Comparison of ENCODE assay signal across 7 cellular contexts in genomic region chr9:43139878-43140608, GRCh38.
DNase-seq lines count a peak whose midpoint lies in the region; TF ChIP-seq lines count a peak whose summit lies in the region.
"Not testable (repeated sequence)": the region's sequence is repeated elsewhere in the genome, so short reads cannot be mapped to it uniquely, and the experiment has no call there.

No MANE protein-coding gene starts in this region.

- not testable (repeated sequence) for H3K27me3 Mint-ChIP-seq in HFFc6 (ENCODE audit: insufficient read depth); activated naive CD4-positive, alpha-beta T cell treated with anti-CD3 and anti-CD28 coated beads, Interleukin-2, amount 50 U/mL, for 24 hours; glutamatergic neuron (ENCODE audit: unreplicated experiment); nephron (ENCODE audit: low read depth)

- not testable (repeated sequence) for H3K9me3 Mint-ChIP-seq in HFFc6; activated naive CD4-positive, alpha-beta T cell treated with anti-CD3 and anti-CD28 coated beads, Interleukin-2, amount 50 U/mL, for 24 hours; glutamatergic neuron (ENCODE audit: unreplicated experiment); nephron

- H3K4me3 Mint-ChIP-seq in HFFc6, result peak overlapping the region; percentile 83
- H3K4me3 Mint-ChIP-seq in activated naive CD4-positive, alpha-beta T cell treated with anti-CD3 and anti-CD28 coated beads, Interleukin-2, amount 50 U/mL, for 24 hours; glutamatergic neuron (ENCODE audit: unreplicated experiment); nephron: not testable (repeated sequence)

- peaks cover 30% of the 10 kb centered on the region for H3K4me1 Mint-ChIP-seq in HFFc6 (ENCODE audit: low read depth)
- not testable (repeated sequence) for H3K4me1 Mint-ChIP-seq in activated naive CD4-positive, alpha-beta T cell treated with anti-CD3 and anti-CD28 coated beads, Interleukin-2, amount 50 U/mL, for 24 hours; glutamatergic neuron (ENCODE audit: low read depth, unreplicated experiment); nephron

- CTCF ChIA-PET in RWPE1 (lab: Yijun Ruan, JAX), result not testable (repeated sequence)

- not testable (repeated sequence) for TF ChIP-seq CTCF in HFFc6 (IDR thresholded peaks at IDR 0.05); RWPE1 (conservative IDR thresholded peaks at IDR 0.05; ENCODE audit: low read depth); glutamatergic neuron (IDR thresholded peaks at IDR 0.05; ENCODE audit: partially characterized antibody, unreplicated experiment); nephron (IDR thresholded peaks at IDR 0.05; ENCODE audit: unreplicated experiment in 3 of 3)

- not testable (repeated sequence) for H3K36me3 Mint-ChIP-seq in HFFc6 (ENCODE audit: low read depth); activated naive CD4-positive, alpha-beta T cell treated with anti-CD3 and anti-CD28 coated beads, Interleukin-2, amount 50 U/mL, for 24 hours; glutamatergic neuron (ENCODE audit: unreplicated experiment); nephron (ENCODE audit: low read depth)

- peak; percentile 41 for DNase-seq in Caki2 (ENCODE audit: low read depth)
- DNase-seq in HFFc6, result peak; percentile 45
- not testable (repeated sequence) for DNase-seq in RWPE1 (ENCODE audit: low spot score); glutamatergic neuron
- peak; percentile 70 to 86 for DNase-seq in dermis microvascular lymphatic vessel endothelial cell (ENCODE audit: low read depth in 2 of 2)

- POLR2A ChIA-PET in RWPE1 (lab: Yijun Ruan, JAX; ENCODE audit: low non-redundant PET), result not testable (repeated sequence)

- H3K27ac Mint-ChIP-seq in HFFc6, result peak overlapping the region; percentile 97
- peak overlapping the region; percentile 46 for H3K27ac Mint-ChIP-seq in activated naive CD4-positive, alpha-beta T cell treated with anti-CD3 and anti-CD28 coated beads, Interleukin-2, amount 50 U/mL, for 24 hours
- peak overlapping the region; percentile 52 for H3K27ac Mint-ChIP-seq in glutamatergic neuron (ENCODE audit: unreplicated experiment)
- peak overlapping the region in 2 of 3 experiments; percentile 60 to 65 for H3K27ac Mint-ChIP-seq in nephron

- in situ Hi-C loops in Caki2 (cut with HindIII; ENCODE audit: low pct_unique_long_range_greater_than_20kb, low sequenced_read_pairs), result not testable (repeated sequence)

- peak overlapping the region; percentile 90 for H3K27ac ChIP-seq in RWPE1

Comparison
In these comparisons a context has a peak if more than half of its experiments do, and no peak if none do; other contexts are left out.
1. H3K27ac Mint-ChIP-seq: peak in every context shown above with its lines; median percentile 97 in HFFc6; 62 in nephron; 52 in glutamatergic neuron; 46 in activated naive CD4-positive, alpha-beta T cell treated with anti-CD3 and anti-CD28 coated beads, Interleukin-2, amount 50 U/mL, for 24 hours.